18 cellular contexts compared by ENCODE assay signal in the genomic region with DNA sequence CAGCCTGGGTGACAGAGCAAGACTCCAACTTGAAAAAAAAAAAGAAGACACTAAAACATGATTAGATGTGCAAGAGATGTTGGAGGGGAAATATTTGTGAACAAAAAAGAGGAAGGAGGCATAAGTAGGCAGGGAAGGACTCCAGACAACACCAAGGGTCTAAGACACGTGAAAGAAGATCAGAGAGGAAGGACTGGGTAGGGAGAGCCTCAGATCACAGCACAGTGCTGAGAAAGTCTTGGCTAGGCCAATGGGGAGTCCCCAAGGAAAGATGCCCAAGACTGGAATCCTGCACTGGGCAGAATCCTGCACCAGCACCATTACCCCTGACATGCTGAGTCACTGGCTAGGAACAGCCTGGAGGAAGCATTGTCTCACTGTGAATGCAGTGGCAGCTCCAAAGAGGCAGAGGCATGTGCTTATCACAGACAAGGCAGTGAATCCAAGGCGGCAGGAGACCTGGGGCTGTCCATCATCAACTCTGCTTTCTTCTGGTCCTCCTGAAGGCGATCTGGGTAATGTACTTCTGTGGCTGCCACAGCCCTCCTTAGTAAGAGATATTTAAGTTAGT. TPM values are rescaled to one million over a fixed set of nuclear protein-coding genes. Genes with fewer than 3 reads are reported as not detected.
DNase-seq lines count a peak whose midpoint lies in the region; ATAC-seq lines count a peak whose summit lies in the region.
"Had no signal": no experiment of that assay in that cellular context is flagged by ENCODE, and none has a peak within 500 bp of the region (broad histone marks: within the 10 kb centered on the region; RNA-seq: fewer than 3 reads in every experiment).

No MANE protein-coding gene starts in this region.

- H3K9me3 ChIP-seq in MG63, result no peaks in the 10 kb centered on the region
- H3K9me3 ChIP-seq: BE2C, SJSA1 had no signal

- no peaks in the 10 kb centered on the region for H3K36me3 ChIP-seq in MG63
- H3K36me3 ChIP-seq: BE2C, SJSA1 had no signal

- no peak overlapping the region for H3K4me3 ChIP-seq in MG63
- H3K4me3 ChIP-seq: SJSA1 had no signal

- DNase-seq in Daoy (ENCODE audit: low read depth) (peak; percentile 46), MG63 (peak; percentile 34), SW480 (ENCODE audit: low spot score) (peak; percentile 12), medulla oblongata (ENCODE audit: extremely low spot score) (peak; percentile 53), cerebellar cortex (ENCODE audit: low spot score) (no peak), NCI-H2029 treated with DMSO at 0.1 percent for 48 hours (lab: John Stamatoyannopoulos, UW) (no peak)
- DNase-seq: activated CD4-positive, alpha-beta memory T cell treated with anti-CD3 and anti-CD28 coated beads for 36 hours; activated T-cell treated with anti-CD3 and anti-CD28 coated beads, Interleukin-2, amount 50 U/mL, for 72 hours; BE2C; effector memory CD8-positive, alpha-beta T cell; kidney glomerular epithelial cell; NCI-H2171; stimulated activated CD4-positive, alpha-beta T cell treated with anti-CD3 and anti-CD28 coated beads, Interleukin-2, amount 100 ng/mL, for 48 hours had no signal

- no peaks in the 10 kb centered on the region; the same call in 1 of the 2 replicates for H3K27me3 ChIP-seq in MG63
- H3K27me3 ChIP-seq: BE2C, SJSA1 had no signal

- no peak for ATAC-seq in GM18511 (IDR thresholded peaks at IDR 0.05; ENCODE audit: unreplicated experiment)
- ATAC-seq: activated T-cell treated with anti-CD3 and anti-CD28 coated beads, Interleukin-2, amount 50 U/mL, for 72 hours; effector memory CD8-positive, alpha-beta T cell had no signal

RNA-seq across cellular contexts. Expression of a gene that starts 19.2 kb away (rescaled TPM):
- not detected in 2 replicates for total RNA-seq in Daoy (2014; rRNA removed; shearing (Covaris generic))
- not detected in 2 replicates for total RNA-seq in MG63 (2014; rRNA removed; shearing (Covaris generic); ENCODE audit: low replicate concordance)
- total RNA-seq: activated CD4-positive, alpha-beta memory T cell treated with anti-CD3 and anti-CD28 coated beads for 36 hours; activated T-cell treated with anti-CD3 and anti-CD28 coated beads, Interleukin-2, amount 50 U/mL, for 72 hours; cardiac septum; osteocyte; SJSA1; temporal lobe had no signal

Comparison
In these comparisons a context has a peak if more than half of its experiments do, and no peak if none do; other contexts are left out.
1. DNase-seq: peak in Daoy (single experiment), MG63 (single experiment), SW480 (single experiment) and medulla oblongata (single experiment); none in cerebellar cortex (single experiment) and NCI-H2029 treated with DMSO at 0.1 percent for 48 hours (single experiment).